Comparison of ENCODE assay signal across 15 cellular contexts in genomic region chr13:111251646-111252448, GRCh38.
DNase-seq lines count a peak whose midpoint lies in the region; ATAC-seq and TF ChIP-seq lines count a peak whose summit lies in the region.
"Had no signal": no experiment of that assay in that cellular context is flagged by ENCODE, and none has a peak within 500 bp of the region (broad histone marks: within the 10 kb centered on the region; RNA-seq: fewer than 3 reads in every experiment).

No MANE protein-coding gene starts in this region.

- ATAC-seq in HG03039 (IDR thresholded peaks at IDR 0.05; ENCODE audit: unreplicated experiment), result no peak
- ATAC-seq in HG03196 (IDR thresholded peaks at IDR 0.05; ENCODE audit: unreplicated experiment), result no peak

- H3K4me1 ChIP-seq in esophagus squamous epithelium, result peaks cover 0 to 32% (median 12%) of the 10 kb centered on the region in 3 donors
- H3K4me1 ChIP-seq: Peyer's patch had no signal

- no peak for TF ChIP-seq POLR2A in esophagus squamous epithelium (IDR thresholded peaks at IDR 0.05)

- CTCF ChIA-PET in activated naive CD4-positive, alpha-beta T cell treated with anti-CD3 and anti-CD28 coated beads, Interleukin-2, amount 10 ng/mL, durations not matched to agents 7 days and 5 days (lab: Charles Lee), result interaction anchor here (0.8 kb wide), 1 partner anchor 184 kb away, joined by 3 read pairs; no protein-coding TSS in a partner anchor

- no peaks in the 10 kb centered on the region for H3K4me1 Mint-ChIP-seq in activated naive CD4-positive, alpha-beta T cell treated with anti-CD3 and anti-CD28 coated beads, Interleukin-2, amount 10 ng/mL, durations not matched to agents 7 days and 5 days
- peaks cover 23% of the 10 kb centered on the region for H3K4me1 Mint-ChIP-seq in type B pancreatic cell (ENCODE audit: unreplicated experiment)
- H3K4me1 Mint-ChIP-seq: activated CD4-positive, alpha-beta memory T cell treated with anti-CD3 and anti-CD28 coated beads, Interleukin-2, amount 10 ng/mL, durations not matched to agents 7 days and 5 days had no signal

- peaks cover 0 to 83% (median 0%) of the 10 kb centered on the region in 3 donors for H3K36me3 ChIP-seq in esophagus squamous epithelium

- H3K4me3 ChIP-seq in choroid plexus epithelial cell (ENCODE audit: low read depth, low read length) (no peak overlapping the region), esophagus squamous epithelium (no peak overlapping the region)
- H3K4me3 ChIP-seq: Peyer's patch had no signal

- H3K36me3 Mint-ChIP-seq in activated naive CD4-positive, alpha-beta T cell treated with anti-CD3 and anti-CD28 coated beads, Interleukin-2, amount 10 ng/mL, durations not matched to agents 7 days and 5 days, result peaks cover 57% of the 10 kb centered on the region
- H3K36me3 Mint-ChIP-seq in type B pancreatic cell, result peaks cover 66% of the 10 kb centered on the region

- intact Hi-C loops in esophagus squamous epithelium (cut with DNase I), result no loop called here

- H3K9me3 Mint-ChIP-seq in activated naive CD4-positive, alpha-beta T cell treated with anti-CD3 and anti-CD28 coated beads, Interleukin-2, amount 10 ng/mL, durations not matched to agents 7 days and 5 days, result peaks cover 11% of the 10 kb centered on the region
- no peaks in the 10 kb centered on the region for H3K9me3 Mint-ChIP-seq in type B pancreatic cell
- H3K9me3 Mint-ChIP-seq: activated naive CD4-positive, alpha-beta T cell treated with anti-CD3 and anti-CD28 coated beads, Interleukin-2, amount 50 U/mL, for 24 hours had no signal

- TF ChIP-seq CTCF in choroid plexus epithelial cell (conservative IDR thresholded peaks at IDR 0.05; ENCODE audit: low read depth, low read length) (no peak), type B pancreatic cell (conservative IDR thresholded peaks at IDR 0.05) (no peak), esophagus squamous epithelium (IDR thresholded peaks at IDR 0.05) (no peak)

- WGBS in esophagus squamous epithelium, 2 donors, result 65 to 74% methylated on average over 3 to 4 of the region's 4 CpGs

- H3K27ac ChIP-seq in esophagus squamous epithelium, result peak overlapping the region in 2 of 4 donors; percentile 4 to 34
- H3K27ac ChIP-seq: Peyer's patch had no signal

- H3K27me3 ChIP-seq in esophagus squamous epithelium, result no peaks in the 10 kb centered on the region
- H3K27me3 ChIP-seq: Peyer's patch had no signal

- no peaks in the 10 kb centered on the region for H3K27me3 Mint-ChIP-seq in activated naive CD4-positive, alpha-beta T cell treated with anti-CD3 and anti-CD28 coated beads, Interleukin-2, amount 10 ng/mL, durations not matched to agents 7 days and 5 days
- no peaks in the 10 kb centered on the region for H3K27me3 Mint-ChIP-seq in type B pancreatic cell
- H3K27me3 Mint-ChIP-seq: activated CD4-positive, alpha-beta memory T cell treated with anti-CD3 and anti-CD28 coated beads, Interleukin-2, amount 10 ng/mL, durations not matched to agents 7 days and 5 days; activated naive CD4-positive, alpha-beta T cell treated with anti-CD3 and anti-CD28 coated beads, Interleukin-2, amount 50 U/mL, for 24 hours had no signal

- no peak for DNase-seq in activated naive CD4-positive, alpha-beta T cell treated with anti-CD3 and anti-CD28 coated beads, Interleukin-2, amount 10 ng/mL, durations not matched to agents 7 days and 5 days
- no peak for DNase-seq in activated naive CD4-positive, alpha-beta T cell treated with anti-CD3 and anti-CD28 coated beads, Interleukin-2, amount 50 U/mL, for 16 hours
- DNase-seq in choroid plexus epithelial cell (ENCODE audit: low read depth), result peak; percentile 16
- DNase-seq in islet precursor cell, result peak; percentile 51
- DNase-seq in type B pancreatic cell (ENCODE audit: extremely low spot score, unreplicated experiment), result no peak
- DNase-seq in esophagus squamous epithelium (lab: John Stamatoyannopoulos, UW), result no peak
- DNase-seq: activated CD4-positive, alpha-beta memory T cell treated with anti-CD3 and anti-CD28 coated beads, Interleukin-2, amount 10 ng/mL, durations not matched to agents 7 days and 5 days; cortex of kidney; NCI-H510A treated with DMSO at 0.1 percent for 48 hours; nucleus accumbens; Peyer's patch; stimulated activated CD4-positive, alpha-beta T cell treated with anti-CD3 and anti-CD28 coated beads, Interleukin-15, amount 100 ng/mL, for 24 hours had no signal

- no peaks in the 10 kb centered on the region for H3K9me3 ChIP-seq in esophagus squamous epithelium
- H3K9me3 ChIP-seq: Peyer's patch had no signal

- H3K4me3 Mint-ChIP-seq in activated naive CD4-positive, alpha-beta T cell treated with anti-CD3 and anti-CD28 coated beads, Interleukin-2, amount 10 ng/mL, durations not matched to agents 7 days and 5 days, result no peak overlapping the region
- no peak overlapping the region for H3K4me3 Mint-ChIP-seq in type B pancreatic cell
- H3K4me3 Mint-ChIP-seq: activated CD4-positive, alpha-beta memory T cell treated with anti-CD3 and anti-CD28 coated beads, Interleukin-2, amount 10 ng/mL, durations not matched to agents 7 days and 5 days; activated naive CD4-positive, alpha-beta T cell treated with anti-CD3 and anti-CD28 coated beads, Interleukin-2, amount 50 U/mL, for 24 hours had no signal

- H3K27ac Mint-ChIP-seq in activated naive CD4-positive, alpha-beta T cell treated with anti-CD3 and anti-CD28 coated beads, Interleukin-2, amount 10 ng/mL, durations not matched to agents 7 days and 5 days, result peak overlapping the region; percentile 77
- H3K27ac Mint-ChIP-seq in type B pancreatic cell, result peak overlapping the region; percentile 60
- H3K27ac Mint-ChIP-seq: activated CD4-positive, alpha-beta memory T cell treated with anti-CD3 and anti-CD28 coated beads, Interleukin-2, amount 10 ng/mL, durations not matched to agents 7 days and 5 days; activated naive CD4-positive, alpha-beta T cell treated with anti-CD3 and anti-CD28 coated beads, Interleukin-2, amount 50 U/mL, for 24 hours had no signal

Comparison
In these comparisons a context has a peak if more than half of its experiments do, and no peak if none do; other contexts are left out.
1. DNase-seq: peak in choroid plexus epithelial cell (single experiment) and islet precursor cell (single experiment); none in activated naive CD4-positive, alpha-beta T cell treated with anti-CD3 and anti-CD28 coated beads, Interleukin-2, amount 10 ng/mL, durations not matched to agents 7 days and 5 days (single experiment), activated naive CD4-positive, alpha-beta T cell treated with anti-CD3 and anti-CD28 coated beads, Interleukin-2, amount 50 U/mL, for 16 hours (single experiment), type B pancreatic cell (single experiment) and esophagus squamous epithelium (single experiment).